ENCODE assay signal across 24 cellular contexts in the genomic region with DNA sequence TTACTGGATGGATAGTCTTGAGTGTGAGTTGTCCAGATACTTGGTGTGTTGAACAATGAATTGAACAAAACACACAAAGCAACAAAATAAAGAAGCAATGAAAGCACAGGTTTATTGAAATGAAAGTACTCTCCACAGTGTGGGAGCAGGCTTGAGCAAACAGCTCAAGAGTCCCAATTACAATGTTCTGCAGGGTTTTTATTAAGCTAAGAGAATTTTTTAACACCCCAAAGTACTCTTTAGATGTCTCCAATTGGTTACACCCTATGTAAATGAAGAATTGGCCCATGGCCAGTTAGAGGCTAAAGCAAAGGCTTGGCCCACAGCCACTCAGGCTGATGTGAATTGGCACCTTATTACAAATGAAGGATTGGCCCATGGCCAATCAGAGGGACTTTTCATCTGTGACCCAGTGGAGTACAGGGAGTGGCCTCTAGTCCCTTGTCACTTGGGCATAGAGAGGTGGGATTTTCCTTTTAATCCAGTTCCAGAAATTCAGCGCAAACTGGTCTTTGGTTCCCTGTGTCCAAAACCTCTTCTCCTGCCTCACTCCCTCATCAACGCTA. TPM values are rescaled to one million over a fixed set of nuclear protein-coding genes. Genes with fewer than 3 reads are reported as not detected.
A peak's percentile ranks its signal among the peaks of the same experiment; 100 is the strongest.
DNase-seq lines count a peak whose midpoint lies in the region; ATAC-seq and TF ChIP-seq lines count a peak whose summit lies in the region.
"Had no signal": no experiment of that assay in that cellular context is flagged by ENCODE, and none has a peak within 500 bp of the region (broad histone marks: within the 10 kb centered on the region; RNA-seq: fewer than 3 reads in every experiment).

No MANE protein-coding gene starts in this region.

- peak; percentile 39 for ATAC-seq in mucosa of descending colon
- ATAC-seq: activated CD4-positive, alpha-beta T cell treated with anti-CD3 and anti-CD28 coated beads for 36 hours; activated naive CD4-positive, alpha-beta T cell treated with anti-CD3 and anti-CD28 coated beads, Interleukin-2, amount 50 U/mL, for 72 hours; left cardiac atrium; naive thymus-derived CD8-positive, alpha-beta T cell; right lobe of liver had no signal

- TF ChIP-seq CTCF in mucosa of descending colon (IDR thresholded peaks at IDR 0.05) (no peak), brain microvascular endothelial cell (IDR thresholded peaks at IDR 0.05; ENCODE audit: low read depth, low read length, missing control alignments) (no peak), RWPE1 (conservative IDR thresholded peaks at IDR 0.05; ENCODE audit: low read depth) (no peak)

- H3K36me3 ChIP-seq in mucosa of descending colon (ENCODE audit: low read depth), result no peaks in the 10 kb centered on the region
- no peaks in the 10 kb centered on the region for H3K36me3 ChIP-seq in brain microvascular endothelial cell (replicated peaks)
- H3K36me3 ChIP-seq: BLaER1, right lobe of liver, SJCRH30 had no signal

- H3K27ac ChIP-seq in brain microvascular endothelial cell (no peak overlapping the region), RWPE1 (no peak overlapping the region)
- H3K27ac ChIP-seq: BLaER1, parathyroid adenoma, right lobe of liver, SJCRH30 had no signal

- DNase-seq in NCI-H2171 treated with DMSO at 0.1 percent for 48 hours (lab: John Stamatoyannopoulos, UW) (peak; percentile 34), NCI-H2171 (lab: John Stamatoyannopoulos, UW) (no peak), NCI-H1694 (lab: John Stamatoyannopoulos, UW) (peak; percentile 30), NCI-H748 treated with DMSO at 0.1 percent for 48 hours (lab: John Stamatoyannopoulos, UW) (peak; percentile 96), mucosa of descending colon (peak in 1 of 3 donors; percentile 19), C1 segment of cervical spinal cord (lab: John Stamatoyannopoulos, UW) (no peak), brain microvascular endothelial cell (no peak), RWPE1 (ENCODE audit: low spot score) (no peak)
- DNase-seq: activated CD4-positive, alpha-beta T cell treated with anti-CD3 and anti-CD28 coated beads for 36 hours; H7; KG1; left cardiac atrium; mesendoderm; naive thymus-derived CD8-positive, alpha-beta T cell; right lobe of liver; stimulated activated CD8-positive, alpha-beta memory T cell treated with anti-CD3 and anti-CD28 coated beads, Interleukin-4, amount 100 ng/mL, for 48 hours; T-helper 1 cell had no signal

- no peaks in the 10 kb centered on the region for H3K27me3 ChIP-seq in brain microvascular endothelial cell (replicated peaks)
- H3K27me3 ChIP-seq: BLaER1, right lobe of liver, SJCRH30 had no signal

- CTCF ChIA-PET in RWPE1 (lab: Yijun Ruan, JAX), result no interaction called here

- H3K4me1 ChIP-seq in mucosa of descending colon (ENCODE audit: low read depth), result no peaks in the 10 kb centered on the region
- H3K4me1 ChIP-seq: BLaER1, parathyroid adenoma, right lobe of liver, SJCRH30 had no signal

- intact Hi-C loops in mucosa of descending colon (cut with DNase I, micrococcal nuclease), result no loop called here

- H3K4me3 ChIP-seq in mucosa of descending colon, result no peak overlapping the region
- H3K4me3 ChIP-seq in brain microvascular endothelial cell (ENCODE audit: low read depth, low read length), result no peak overlapping the region
- H3K4me3 ChIP-seq: BLaER1, right lobe of liver, SJCRH30 had no signal

- H3K9me3 ChIP-seq in mucosa of descending colon, result no peaks in the 10 kb centered on the region
- H3K9me3 ChIP-seq: BLaER1, right lobe of liver, SJCRH30 had no signal

- POLR2A ChIA-PET in RWPE1 (lab: Yijun Ruan, JAX; ENCODE audit: low non-redundant PET), result no interaction called here

- in situ Hi-C loops in brain microvascular endothelial cell (cut with HindIII; ENCODE audit: low pct_ligation_motif_present, low sequenced_read_pairs), result no loop called here

RNA-seq across cellular contexts. Expression of a gene that starts 30.1 kb away (rescaled TPM):
- 10 to 100 TPM in 1 of 3 donors, 1 to 10 TPM in 2; 3.0 to 16.8 (median 5.2) TPM for total RNA-seq in mucosa of descending colon
- total RNA-seq: activated CD4-positive, alpha-beta T cell treated with anti-CD3 and anti-CD28 coated beads for 36 hours; activated naive CD4-positive, alpha-beta T cell treated with anti-CD3 and anti-CD28 coated beads, Interleukin-2, amount 50 U/mL, for 72 hours; left cardiac atrium; naive thymus-derived CD8-positive, alpha-beta T cell; OCI-LY7; right lobe of liver; SJCRH30; subcutaneous adipose tissue; ureter had no signal

Comparison
In these comparisons a context has a peak if more than half of its experiments do, and no peak if none do; other contexts are left out.
1. DNase-seq: peak in NCI-H2171 treated with DMSO at 0.1 percent for 48 hours (single experiment), NCI-H1694 (single experiment) and NCI-H748 treated with DMSO at 0.1 percent for 48 hours (single experiment); none in NCI-H2171 (single experiment), C1 segment of cervical spinal cord (0 of 14), brain microvascular endothelial cell (single experiment) and RWPE1 (single experiment).